Comparison of ENCODE assay signal across 1 cellular context in the genomic region with DNA sequence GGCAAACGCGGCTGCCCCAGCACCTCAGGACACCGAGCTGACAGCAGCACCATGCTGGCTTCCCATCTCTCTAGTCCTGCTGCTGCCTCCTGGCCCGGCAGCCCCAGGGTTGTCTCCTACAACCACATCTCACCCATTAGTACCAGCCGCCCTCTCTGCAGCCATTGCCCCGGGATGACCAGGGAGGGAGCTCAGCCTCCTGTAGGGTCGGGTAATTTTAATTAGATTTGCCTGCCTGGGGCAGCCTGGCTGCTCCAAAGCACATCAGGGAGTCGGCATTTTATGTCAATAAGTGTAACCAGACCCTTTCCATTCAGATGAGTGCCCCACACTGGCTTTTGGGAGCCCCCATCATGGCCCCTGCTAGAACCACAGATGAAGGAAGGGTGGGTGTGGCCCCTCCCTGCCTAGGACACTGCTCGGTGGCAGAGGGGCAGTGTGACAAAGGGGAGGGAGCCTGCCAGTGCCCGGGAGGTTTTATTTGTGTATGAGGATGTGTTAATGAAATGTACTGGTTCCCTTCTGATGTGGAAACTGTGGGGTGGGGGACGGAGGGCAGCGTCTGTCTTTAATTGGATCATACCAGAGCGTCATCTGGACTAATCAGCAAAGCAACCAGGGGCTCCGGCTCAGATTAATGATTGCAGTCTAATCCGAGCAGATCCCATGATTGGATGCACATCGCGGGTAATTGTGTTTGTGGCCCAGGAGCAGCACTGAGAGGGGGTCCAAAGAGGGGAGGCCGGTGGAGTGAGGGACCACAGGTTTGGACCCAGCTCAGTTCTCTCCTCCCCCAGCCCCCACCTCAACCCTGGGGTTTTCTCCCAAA.
TF ChIP-seq lines count a peak whose summit lies in the region.

No MANE protein-coding gene starts in this region.

TF ChIP-seq in GM23338, 12 proteins besides CTCF, POLR2A, EP300 and RAD21 (continued from another document):
- TF ChIP-seq, protein P1, sequence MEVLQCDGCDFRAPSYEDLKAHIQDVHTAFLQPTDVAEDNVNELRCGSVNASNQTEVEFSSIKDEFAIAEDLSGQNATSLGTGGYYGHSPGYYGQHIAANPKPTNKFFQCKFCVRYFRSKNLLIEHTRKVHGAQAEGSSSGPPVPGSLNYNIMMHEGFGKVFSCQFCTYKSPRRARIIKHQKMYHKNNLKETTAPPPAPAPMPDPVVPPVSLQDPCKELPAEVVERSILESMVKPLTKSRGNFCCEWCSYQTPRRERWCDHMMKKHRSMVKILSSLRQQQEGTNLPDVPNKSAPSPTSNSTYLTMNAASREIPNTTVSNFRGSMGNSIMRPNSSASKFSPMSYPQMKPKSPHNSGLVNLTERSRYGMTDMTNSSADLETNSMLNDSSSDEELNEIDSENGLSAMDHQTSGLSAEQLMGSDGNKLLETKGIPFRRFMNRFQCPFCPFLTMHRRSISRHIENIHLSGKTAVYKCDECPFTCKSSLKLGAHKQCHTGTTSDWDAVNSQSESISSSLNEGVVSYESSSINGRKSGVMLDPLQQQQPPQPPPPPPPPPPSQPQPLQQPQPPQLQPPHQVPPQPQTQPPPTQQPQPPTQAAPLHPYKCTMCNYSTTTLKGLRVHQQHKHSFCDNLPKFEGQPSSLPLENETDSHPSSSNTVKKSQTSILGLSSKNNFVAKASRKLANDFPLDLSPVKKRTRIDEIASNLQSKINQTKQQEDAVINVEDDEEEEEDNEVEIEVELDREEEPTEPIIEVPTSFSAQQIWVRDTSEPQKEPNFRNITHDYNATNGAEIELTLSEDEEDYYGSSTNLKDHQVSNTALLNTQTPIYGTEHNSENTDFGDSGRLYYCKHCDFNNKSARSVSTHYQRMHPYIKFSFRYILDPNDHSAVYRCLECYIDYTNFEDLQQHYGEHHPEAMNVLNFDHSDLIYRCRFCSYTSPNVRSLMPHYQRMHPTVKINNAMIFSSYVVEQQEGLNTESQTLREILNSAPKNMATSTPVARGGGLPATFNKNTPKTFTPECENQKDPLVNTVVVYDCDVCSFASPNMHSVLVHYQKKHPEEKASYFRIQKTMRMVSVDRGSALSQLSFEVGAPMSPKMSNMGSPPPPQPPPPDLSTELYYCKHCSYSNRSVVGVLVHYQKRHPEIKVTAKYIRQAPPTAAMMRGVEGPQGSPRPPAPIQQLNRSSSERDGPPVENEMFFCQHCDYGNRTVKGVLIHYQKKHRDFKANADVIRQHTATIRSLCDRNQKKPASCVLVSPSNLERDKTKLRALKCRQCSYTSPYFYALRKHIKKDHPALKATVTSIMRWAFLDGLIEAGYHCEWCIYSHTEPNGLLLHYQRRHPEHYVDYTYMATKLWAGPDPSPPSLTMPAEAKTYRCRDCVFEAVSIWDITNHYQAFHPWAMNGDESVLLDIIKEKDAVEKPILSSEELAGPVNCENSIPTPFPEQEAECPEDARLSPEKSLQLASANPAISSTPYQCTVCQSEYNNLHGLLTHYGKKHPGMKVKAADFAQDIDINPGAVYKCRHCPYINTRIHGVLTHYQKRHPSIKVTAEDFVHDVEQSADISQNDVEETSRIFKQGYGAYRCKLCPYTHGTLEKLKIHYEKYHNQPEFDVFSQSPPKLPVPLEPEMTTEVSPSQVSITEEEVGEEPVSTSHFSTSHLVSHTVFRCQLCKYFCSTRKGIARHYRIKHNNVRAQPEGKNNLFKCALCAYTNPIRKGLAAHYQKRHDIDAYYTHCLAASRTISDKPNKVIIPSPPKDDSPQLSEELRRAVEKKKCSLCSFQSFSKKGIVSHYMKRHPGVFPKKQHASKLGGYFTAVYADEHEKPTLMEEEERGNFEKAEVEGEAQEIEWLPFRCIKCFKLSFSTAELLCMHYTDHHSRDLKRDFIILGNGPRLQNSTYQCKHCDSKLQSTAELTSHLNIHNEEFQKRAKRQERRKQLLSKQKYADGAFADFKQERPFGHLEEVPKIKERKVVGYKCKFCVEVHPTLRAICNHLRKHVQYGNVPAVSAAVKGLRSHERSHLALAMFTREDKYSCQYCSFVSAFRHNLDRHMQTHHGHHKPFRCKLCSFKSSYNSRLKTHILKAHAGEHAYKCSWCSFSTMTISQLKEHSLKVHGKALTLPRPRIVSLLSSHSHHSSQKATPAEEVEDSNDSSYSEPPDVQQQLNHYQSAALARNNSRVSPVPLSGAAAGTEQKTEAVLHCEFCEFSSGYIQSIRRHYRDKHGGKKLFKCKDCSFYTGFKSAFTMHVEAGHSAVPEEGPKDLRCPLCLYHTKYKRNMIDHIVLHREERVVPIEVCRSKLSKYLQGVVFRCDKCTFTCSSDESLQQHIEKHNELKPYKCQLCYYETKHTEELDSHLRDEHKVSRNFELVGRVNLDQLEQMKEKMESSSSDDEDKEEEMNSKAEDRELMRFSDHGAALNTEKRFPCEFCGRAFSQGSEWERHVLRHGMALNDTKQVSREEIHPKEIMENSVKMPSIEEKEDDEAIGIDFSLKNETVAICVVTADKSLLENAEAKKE (CRISPR knock-in tag; IDR thresholded peaks at IDR 0.05), result no peak
- no peak for TF ChIP-seq JUNB (IDR thresholded peaks at IDR 0.05; ENCODE audit: unreplicated experiment)
- TF ChIP-seq EZH2 (IDR thresholded peaks at IDR 0.05; ENCODE audit: low read depth, unreplicated experiment), result no peak
- TF ChIP-seq, protein P2, sequence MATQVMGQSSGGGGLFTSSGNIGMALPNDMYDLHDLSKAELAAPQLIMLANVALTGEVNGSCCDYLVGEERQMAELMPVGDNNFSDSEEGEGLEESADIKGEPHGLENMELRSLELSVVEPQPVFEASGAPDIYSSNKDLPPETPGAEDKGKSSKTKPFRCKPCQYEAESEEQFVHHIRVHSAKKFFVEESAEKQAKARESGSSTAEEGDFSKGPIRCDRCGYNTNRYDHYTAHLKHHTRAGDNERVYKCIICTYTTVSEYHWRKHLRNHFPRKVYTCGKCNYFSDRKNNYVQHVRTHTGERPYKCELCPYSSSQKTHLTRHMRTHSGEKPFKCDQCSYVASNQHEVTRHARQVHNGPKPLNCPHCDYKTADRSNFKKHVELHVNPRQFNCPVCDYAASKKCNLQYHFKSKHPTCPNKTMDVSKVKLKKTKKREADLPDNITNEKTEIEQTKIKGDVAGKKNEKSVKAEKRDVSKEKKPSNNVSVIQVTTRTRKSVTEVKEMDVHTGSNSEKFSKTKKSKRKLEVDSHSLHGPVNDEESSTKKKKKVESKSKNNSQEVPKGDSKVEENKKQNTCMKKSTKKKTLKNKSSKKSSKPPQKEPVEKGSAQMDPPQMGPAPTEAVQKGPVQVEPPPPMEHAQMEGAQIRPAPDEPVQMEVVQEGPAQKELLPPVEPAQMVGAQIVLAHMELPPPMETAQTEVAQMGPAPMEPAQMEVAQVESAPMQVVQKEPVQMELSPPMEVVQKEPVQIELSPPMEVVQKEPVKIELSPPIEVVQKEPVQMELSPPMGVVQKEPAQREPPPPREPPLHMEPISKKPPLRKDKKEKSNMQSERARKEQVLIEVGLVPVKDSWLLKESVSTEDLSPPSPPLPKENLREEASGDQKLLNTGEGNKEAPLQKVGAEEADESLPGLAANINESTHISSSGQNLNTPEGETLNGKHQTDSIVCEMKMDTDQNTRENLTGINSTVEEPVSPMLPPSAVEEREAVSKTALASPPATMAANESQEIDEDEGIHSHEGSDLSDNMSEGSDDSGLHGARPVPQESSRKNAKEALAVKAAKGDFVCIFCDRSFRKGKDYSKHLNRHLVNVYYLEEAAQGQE (IDR thresholded peaks at IDR 0.05; ENCODE audit: unreplicated experiment), result no peak
